12 cellular contexts compared by ENCODE assay signal in genomic region chr1:93042822-93043557, GRCh38. TPM values are rescaled to one million over a fixed set of nuclear protein-coding genes. Genes with fewer than 3 reads are reported as not detected.
A peak's percentile ranks its signal among the peaks of the same experiment; 100 is the strongest.
DNase-seq lines count a peak whose midpoint lies in the region; ATAC-seq and TF ChIP-seq lines count a peak whose summit lies in the region.
"Had no signal": no experiment of that assay in that cellular context is flagged by ENCODE, and none has a peak within 500 bp of the region (broad histone marks: within the 10 kb centered on the region; RNA-seq: fewer than 3 reads in every experiment).

No MANE protein-coding gene starts in this region.

- no peaks in the 10 kb centered on the region for H3K9me3 ChIP-seq in colonic mucosa

- H3K9me3 Mint-ChIP-seq in activated CD4-positive, alpha-beta T cell treated with anti-CD3 and anti-CD28 coated beads, Interleukin-2, amount 10 ng/mL, durations not matched to agents 7 days and 5 days, result no peaks in the 10 kb centered on the region
- no peaks in the 10 kb centered on the region for H3K9me3 Mint-ChIP-seq in IgD-negative memory B cell
- no peaks in the 10 kb centered on the region for H3K9me3 Mint-ChIP-seq in stimulated activated naive CD8-positive, alpha-beta T cell treated with anti-CD3 and anti-CD28 coated beads, Interleukin-15, Interleukin-2, amounts not matched to agents 100 ng/mL and 50 ng/mL, for 24 hours
- H3K9me3 Mint-ChIP-seq: nephron had no signal

- intact Hi-C loops in colonic mucosa (cut with DNase I), result no loop called here

- no peak for DNase-seq in activated CD4-positive, alpha-beta T cell treated with anti-CD3 and anti-CD28 coated beads, Interleukin-2, amount 10 ng/mL, durations not matched to agents 7 days and 5 days
- DNase-seq in activated CD4-positive, alpha-beta T cell treated with anti-CD3 and anti-CD28 coated beads, Interleukin-2, amount 50 U/mL, for 1 hour, result no peak
- DNase-seq in colonic mucosa (no peak), SW480 (ENCODE audit: low spot score) (no peak), NCI-H345 (lab: John Stamatoyannopoulos, UW) (no peak)
- DNase-seq: anterior cingulate cortex, NCI-H2107, substantia nigra had no signal

- POLR2A ChIA-PET in activated CD4-positive, alpha-beta T cell treated with anti-CD3 and anti-CD28 coated beads, Interleukin-2, amount 10 ng/mL, durations not matched to agents 7 days and 5 days (lab: Charles Lee), result interaction anchor here (0.8 to 1.3 kb wide), 2 partner anchors 28 to 36 kb away, joined by 4 to 11 read pairs; partner anchors contain the start of gene MTF2

- TF ChIP-seq CTCF in colonic mucosa (IDR thresholded peaks at IDR 0.05), result no peak

- H3K36me3 Mint-ChIP-seq in activated CD4-positive, alpha-beta T cell treated with anti-CD3 and anti-CD28 coated beads, Interleukin-2, amount 10 ng/mL, durations not matched to agents 7 days and 5 days (ENCODE audit: low read depth), result no peaks in the 10 kb centered on the region
- H3K36me3 Mint-ChIP-seq in IgD-negative memory B cell, result no peaks in the 10 kb centered on the region
- H3K36me3 Mint-ChIP-seq in stimulated activated naive CD8-positive, alpha-beta T cell treated with anti-CD3 and anti-CD28 coated beads, Interleukin-15, Interleukin-2, amounts not matched to agents 100 ng/mL and 50 ng/mL, for 24 hours (ENCODE audit: low read depth), result no peaks in the 10 kb centered on the region

- no peak for ATAC-seq in HG02642 (IDR thresholded peaks at IDR 0.05; ENCODE audit: poor library complexity, unreplicated experiment)

- peak overlapping the region; percentile 68 for H3K4me3 Mint-ChIP-seq in activated CD4-positive, alpha-beta T cell treated with anti-CD3 and anti-CD28 coated beads, Interleukin-2, amount 10 ng/mL, durations not matched to agents 7 days and 5 days
- H3K4me3 Mint-ChIP-seq in IgD-negative memory B cell, result peak overlapping the region; percentile 66 to 90 (median 83)
- peak overlapping the region; percentile 60 for H3K4me3 Mint-ChIP-seq in stimulated activated naive CD8-positive, alpha-beta T cell treated with anti-CD3 and anti-CD28 coated beads, Interleukin-15, Interleukin-2, amounts not matched to agents 100 ng/mL and 50 ng/mL, for 24 hours
- H3K4me3 Mint-ChIP-seq: nephron had no signal

- no peaks in the 10 kb centered on the region for H3K27me3 Mint-ChIP-seq in activated CD4-positive, alpha-beta T cell treated with anti-CD3 and anti-CD28 coated beads, Interleukin-2, amount 10 ng/mL, durations not matched to agents 7 days and 5 days
- no peaks in the 10 kb centered on the region for H3K27me3 Mint-ChIP-seq in IgD-negative memory B cell
- no peaks in the 10 kb centered on the region for H3K27me3 Mint-ChIP-seq in stimulated activated naive CD8-positive, alpha-beta T cell treated with anti-CD3 and anti-CD28 coated beads, Interleukin-15, Interleukin-2, amounts not matched to agents 100 ng/mL and 50 ng/mL, for 24 hours

- H3K4me1 Mint-ChIP-seq in activated CD4-positive, alpha-beta T cell treated with anti-CD3 and anti-CD28 coated beads, Interleukin-2, amount 10 ng/mL, durations not matched to agents 7 days and 5 days, result peaks cover 36% of the 10 kb centered on the region
- H3K4me1 Mint-ChIP-seq in IgD-negative memory B cell, result peaks cover 6 to 10% (median 7%) of the 10 kb centered on the region in 3 donors
- peaks cover 20% of the 10 kb centered on the region for H3K4me1 Mint-ChIP-seq in stimulated activated naive CD8-positive, alpha-beta T cell treated with anti-CD3 and anti-CD28 coated beads, Interleukin-15, Interleukin-2, amounts not matched to agents 100 ng/mL and 50 ng/mL, for 24 hours (ENCODE audit: low read depth)
- H3K4me1 Mint-ChIP-seq: nephron had no signal

- peak overlapping the region; percentile 36 for H3K4me3 ChIP-seq in colonic mucosa

- H3K27ac Mint-ChIP-seq in activated CD4-positive, alpha-beta T cell treated with anti-CD3 and anti-CD28 coated beads, Interleukin-2, amount 10 ng/mL, durations not matched to agents 7 days and 5 days, result peak overlapping the region; percentile 96
- peak overlapping the region; percentile 14 to 88 (median 85) for H3K27ac Mint-ChIP-seq in IgD-negative memory B cell
- H3K27ac Mint-ChIP-seq in stimulated activated naive CD8-positive, alpha-beta T cell treated with anti-CD3 and anti-CD28 coated beads, Interleukin-15, Interleukin-2, amounts not matched to agents 100 ng/mL and 50 ng/mL, for 24 hours, result peak overlapping the region; percentile 42
- H3K27ac Mint-ChIP-seq: nephron had no signal

- CTCF ChIA-PET in activated CD4-positive, alpha-beta T cell treated with anti-CD3 and anti-CD28 coated beads, Interleukin-2, amount 10 ng/mL, durations not matched to agents 7 days and 5 days (lab: Charles Lee), result interaction anchor here (0.6 to 3.0 kb wide), 7 partner anchors 9 to 388 kb away, joined by 3 to 11 read pairs (median 4); partner anchors contain the start of genes MTF2 and TMED5

- H3K36me3 ChIP-seq in colonic mucosa, result no peaks in the 10 kb centered on the region

- H3K27ac ChIP-seq in colonic mucosa, result peak overlapping the region; percentile 80

- H3K27me3 ChIP-seq in colonic mucosa, result no peaks in the 10 kb centered on the region

- H3K9ac ChIP-seq in colonic mucosa (ENCODE audit: low read depth in 2 of 2, low read length in 2 of 2), result no peak overlapping the region

- no peaks in the 10 kb centered on the region for H3K4me1 ChIP-seq in colonic mucosa

RNA-seq across cellular contexts. Expression of gene MTF2, which starts 36.1 kb away (rescaled TPM):
- total RNA-seq in activated CD4-positive, alpha-beta T cell treated with anti-CD3 and anti-CD28 coated beads, Interleukin-2, amount 10 ng/mL, durations not matched to agents 7 days and 5 days, result 10 to 100 TPM; 49.9 to 56.7 TPM
- 60.7 TPM for polyA plus RNA-seq in IgD-negative memory B cell
- total RNA-seq in colonic mucosa, result 10 to 100 TPM; 26.5 to 33.4 TPM

Comparison
In these comparisons a context has a peak if more than half of its experiments do, and no peak if none do; other contexts are left out.
1. H3K27ac Mint-ChIP-seq: peak in every context shown above with its lines; median percentile 96 in activated CD4-positive, alpha-beta T cell treated with anti-CD3 and anti-CD28 coated beads, Interleukin-2, amount 10 ng/mL, durations not matched to agents 7 days and 5 days; 85 in IgD-negative memory B cell; 42 in stimulated activated naive CD8-positive, alpha-beta T cell treated with anti-CD3 and anti-CD28 coated beads, Interleukin-15, Interleukin-2, amounts not matched to agents 100 ng/mL and 50 ng/mL, for 24 hours.